Comparison of ENCODE assay signal across 11 cellular contexts in the genomic region with DNA sequence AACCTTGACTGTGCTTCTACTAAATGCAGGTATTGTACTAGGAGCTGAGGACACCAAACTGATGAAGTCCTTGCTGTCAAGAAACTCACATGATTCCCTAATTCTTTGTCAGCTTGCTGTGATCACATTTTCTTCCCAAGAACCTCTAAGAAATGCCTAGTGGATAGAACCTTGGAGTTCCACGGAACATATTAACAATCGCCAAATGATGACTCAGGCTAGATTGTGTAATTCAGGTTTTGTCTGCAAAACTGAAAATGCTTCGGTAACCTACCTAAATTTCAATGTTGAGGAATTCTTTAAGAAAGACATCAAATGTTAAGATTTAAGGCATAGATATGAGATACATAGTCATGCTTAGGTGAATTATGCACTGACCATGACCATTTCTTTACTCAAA. TPM values are rescaled to one million over a fixed set of nuclear protein-coding genes. Genes with fewer than 3 reads are reported as not detected.
DNase-seq lines count a peak whose midpoint lies in the region; ATAC-seq and TF ChIP-seq lines count a peak whose summit lies in the region.
"Had no signal": no experiment of that assay in that cellular context is flagged by ENCODE, and none has a peak within 500 bp of the region (broad histone marks: within the 10 kb centered on the region; RNA-seq: fewer than 3 reads in every experiment).

No MANE protein-coding gene starts in this region.

- H3K4me1 ChIP-seq in ACC112 (ENCODE audit: control insufficient read depth, insufficient read depth, low read length, unreplicated experiment) = peaks cover 35% of the 10 kb centered on the region
- peaks cover 28 to 44% of the 10 kb centered on the region in 2 experiments for H3K4me1 ChIP-seq in HCT116 (ENCODE audit: control insufficient read depth in 1 of 2, insufficient read depth in 2 of 2, low read length in 2 of 2)
- peaks cover 7 to 46% (median 35%) of the 10 kb centered on the region in 6 donors for H3K4me1 ChIP-seq in spleen

- H3K4me3 ChIP-seq in ACC112 (ENCODE audit: low read depth, low read length) = peak overlapping the region; percentile 82
- H3K4me3 ChIP-seq in HCT116 (replicated peaks in 1 of 2; ENCODE audit: low read depth in 1 of 2, low read length in 2 of 2) = no peak overlapping the region
- H3K4me3 ChIP-seq in spleen = no peak overlapping the region
- H3K4me3 ChIP-seq: thyroid gland had no signal

- H3K9me3 ChIP-seq in HCT116 (ENCODE audit: control insufficient read depth in 1 of 2, insufficient read depth in 1 of 2, low read depth in 1 of 2, low read length in 2 of 2) (no peaks in the 10 kb centered on the region), spleen (no peaks in the 10 kb centered on the region)
- H3K9me3 ChIP-seq: thyroid gland had no signal

- intact Hi-C loops in HCT116 (cut with micrococcal nuclease) = loop anchor here (10.0 kb wide), 3 partner anchors 119 to 701 kb away; a partner anchor contains a TSS
- intact Hi-C loops in spleen (cut with DNase I; ENCODE audit: low total_unique reads) = loop anchor here (10.0 kb wide), 1 partner anchor 71 kb away; no protein-coding TSS in a partner anchor

- no peak for TF ChIP-seq POLR2A in HCT116 (IDR thresholded peaks at IDR 0.05; ENCODE audit: borderline replicate concordance, extremely low read depth, insufficient read depth, insufficient read length)
- no peak for TF ChIP-seq POLR2A in spleen (IDR thresholded peaks at IDR 0.05)

- H3K4me2 ChIP-seq in HCT116 (ENCODE audit: low read length) = peak overlapping the region; percentile 90

- DNase-seq in HCT116 (ENCODE audit: low read depth, low spot score) (no peak), amniotic epithelial cell (ENCODE audit: low read depth) (peak; percentile 79), kidney glomerular epithelial cell (lab: John Stamatoyannopoulos, UW) (peak; percentile 66), GM10248 (ENCODE audit: extremely low spot score) (no peak), spleen (no peak), NAMALWA (ENCODE audit: low spot score) (no peak)
- DNase-seq in activated effector memory CD4-positive, alpha-beta T cell treated with Interleukin-2 at 50 U/mL for 16 hours = no peak
- DNase-seq: NCI-H1105 treated with DMSO at 0.1 percent for 48 hours; stimulated activated CD4-positive, alpha-beta T cell treated with anti-CD3 and anti-CD28 coated beads, Interleukin-12 subunit alpha, Interleukin-12 subunit beta, amount 100 ng/mL, for 4 hours; thyroid gland had no signal

- H3K9me2 ChIP-seq in HCT116 (ENCODE audit: insufficient read depth) = no peaks in the 10 kb centered on the region

- H3K27me3 ChIP-seq in ACC112 (ENCODE audit: insufficient read depth, low read length) (no peaks in the 10 kb centered on the region), HCT116 (ENCODE audit: insufficient read depth, low read length) (no peaks in the 10 kb centered on the region), spleen (replicated peaks in 1 of 7) (no peaks in the 10 kb centered on the region)
- H3K27me3 ChIP-seq: thyroid gland had no signal

- no peak for ATAC-seq in HCT116

- no peak for TF ChIP-seq CTCF in HCT116 (IDR thresholded peaks at IDR 0.05 in 2 of 3, conservative IDR thresholded peaks at IDR 0.05 in 1 of 3; ENCODE audit: borderline replicate concordance in 1 of 3, insufficient read depth in 1 of 3, low read depth in 2 of 3, low read length in 2 of 3)
- no peak for TF ChIP-seq CTCF in GM10248 (IDR thresholded peaks at IDR 0.05; ENCODE audit: control extremely low read depth, extremely low read depth, low read depth, missing control alignments)
- no peak for TF ChIP-seq CTCF in spleen (IDR thresholded peaks at IDR 0.05 in 8 of 11, conservative IDR thresholded peaks at IDR 0.05 in 3 of 11)

- no peak for TF ChIP-seq RAD21 in HCT116 (IDR thresholded peaks at IDR 0.05; ENCODE audit: low read depth)

- peaks cover 11% of the 10 kb centered on the region for H3K36me3 ChIP-seq in ACC112 (ENCODE audit: insufficient read depth, low read length)
- peaks cover 12% of the 10 kb centered on the region in 2 experiments for H3K36me3 ChIP-seq in HCT116 (ENCODE audit: control insufficient read depth in 1 of 2, insufficient read depth in 2 of 2, low read length in 2 of 2)
- peaks cover 0 to 13% (median 4%) of the 10 kb centered on the region in 6 donors for H3K36me3 ChIP-seq in spleen

- no peak overlapping the region for H2AFZ ChIP-seq in ACC112 (ENCODE audit: low read length, unreplicated experiment)
- H2AFZ ChIP-seq in HCT116 (ENCODE audit: low read depth, low read length, poor library complexity, severe bottlenecking) = peak overlapping the region; percentile 86

- 40 to 76% (median 67%) methylated on average over 3 of the region's 3 CpGs for WGBS in spleen, 5 donors

- RAD21 ChIA-PET in HCT116 (lab: Charles Lee; ENCODE audit: low non-redundant PET in 1 of 2, low total read pairs in 2 of 2, uncharacterized antibody in 2 of 2, unreplicated experiment in 2 of 2) = interaction anchor here (1.0 to 1.3 kb wide), 3 partner anchors 77 kb away, joined by 3 read pairs; no protein-coding TSS in a partner anchor

- BruUV-seq in HCT116 (replicated peaks; lab: Mats Ljungman, UMichigan) = no TSS peak

- CTCF ChIA-PET in HCT116 (lab: Charles Lee) (interaction anchor here (1.3 kb wide), 1 partner anchor 77 kb away, joined by 4 read pairs; no protein-coding TSS in a partner anchor), GM10248 (lab: Yijun Ruan, JAX) (interaction anchor here (1.2 to 3.0 kb wide), 8 partner anchors 9 to 437 kb away, joined by 3 to 15 read pairs (median 5); no protein-coding TSS in a partner anchor)

- no peak overlapping the region for H3K9ac ChIP-seq in HCT116 (ENCODE audit: low read length)

- peak overlapping the region; percentile 85 for H3K27ac ChIP-seq in ACC112 (ENCODE audit: low read depth, low read length)
- no peak overlapping the region for H3K27ac ChIP-seq in HCT116 (ENCODE audit: low read depth, low read length)
- H3K27ac ChIP-seq in spleen = peak overlapping the region in 1 of 8 donors; percentile 94

- POLR2A ChIA-PET in HCT116 (lab: Charles Lee) (interaction anchor here (1.6 to 6.3 kb wide), 4 partner anchors 9 to 146 kb away, joined by 3 to 50 read pairs (median 9); no protein-coding TSS in a partner anchor), GM10248 (lab: Yijun Ruan, JAX) (interaction anchor here (2.5 kb wide), 1 partner anchor 77 kb away, joined by 19 read pairs; no protein-coding TSS in a partner anchor)

- H4K20me1 ChIP-seq in HCT116 (ENCODE audit: insufficient read depth) = peaks cover 4% of the 10 kb centered on the region; the same call in 1 of the 2 replicates

- H3K79me2 ChIP-seq in ACC112 (ENCODE audit: control insufficient read depth, insufficient read depth, low read length, unreplicated experiment) (peaks cover 20% of the 10 kb centered on the region), HCT116 (ENCODE audit: insufficient read depth, low read length) (peaks cover 31% of the 10 kb centered on the region)

TF ChIP-seq in HCT116, 20 proteins besides CTCF, POLR2A, EP300 and RAD21:
- TF ChIP-seq SIN3A (IDR thresholded peaks at IDR 0.05; ENCODE audit: low read depth) (no peak), CBX3 (IDR thresholded peaks at IDR 0.05; ENCODE audit: low read depth) (peak; percentile 48; the same call in 1 of the 2 replicates), FOSL1 (IDR thresholded peaks at IDR 0.05; ENCODE audit: low read depth) (peak; percentile 78), SP1 (IDR thresholded peaks at IDR 0.05; ENCODE audit: low read depth) (peak; percentile 60; the same call in 1 of the 2 replicates), YY1 (IDR thresholded peaks at IDR 0.05; ENCODE audit: extremely low read depth, insufficient replicate concordance, low read depth, low read length) (no peak), CEBPB (IDR thresholded peaks at IDR 0.05; ENCODE audit: low read depth) (peak; percentile 97), JUND (IDR thresholded peaks at IDR 0.05) (peak; percentile 78), EZH2 (IDR thresholded peaks at IDR 0.05) (no peak)
- TF ChIP-seq, protein P1, sequence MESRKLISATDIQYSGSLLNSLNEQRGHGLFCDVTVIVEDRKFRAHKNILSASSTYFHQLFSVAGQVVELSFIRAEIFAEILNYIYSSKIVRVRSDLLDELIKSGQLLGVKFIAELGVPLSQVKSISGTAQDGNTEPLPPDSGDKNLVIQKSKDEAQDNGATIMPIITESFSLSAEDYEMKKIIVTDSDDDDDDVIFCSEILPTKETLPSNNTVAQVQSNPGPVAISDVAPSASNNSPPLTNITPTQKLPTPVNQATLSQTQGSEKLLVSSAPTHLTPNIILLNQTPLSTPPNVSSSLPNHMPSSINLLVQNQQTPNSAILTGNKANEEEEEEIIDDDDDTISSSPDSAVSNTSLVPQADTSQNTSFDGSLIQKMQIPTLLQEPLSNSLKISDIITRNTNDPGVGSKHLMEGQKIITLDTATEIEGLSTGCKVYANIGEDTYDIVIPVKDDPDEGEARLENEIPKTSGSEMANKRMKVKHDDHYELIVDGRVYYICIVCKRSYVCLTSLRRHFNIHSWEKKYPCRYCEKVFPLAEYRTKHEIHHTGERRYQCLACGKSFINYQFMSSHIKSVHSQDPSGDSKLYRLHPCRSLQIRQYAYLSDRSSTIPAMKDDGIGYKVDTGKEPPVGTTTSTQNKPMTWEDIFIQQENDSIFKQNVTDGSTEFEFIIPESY (IDR thresholded peaks at IDR 0.05; ENCODE audit: extremely low read depth, insufficient replicate concordance, low read length) = no peak
- TF ChIP-seq, protein P2, sequence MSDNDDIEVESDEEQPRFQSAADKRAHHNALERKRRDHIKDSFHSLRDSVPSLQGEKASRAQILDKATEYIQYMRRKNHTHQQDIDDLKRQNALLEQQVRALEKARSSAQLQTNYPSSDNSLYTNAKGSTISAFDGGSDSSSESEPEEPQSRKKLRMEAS (IDR thresholded peaks at IDR 0.05) = no peak
- TF ChIP-seq, protein P3, sequence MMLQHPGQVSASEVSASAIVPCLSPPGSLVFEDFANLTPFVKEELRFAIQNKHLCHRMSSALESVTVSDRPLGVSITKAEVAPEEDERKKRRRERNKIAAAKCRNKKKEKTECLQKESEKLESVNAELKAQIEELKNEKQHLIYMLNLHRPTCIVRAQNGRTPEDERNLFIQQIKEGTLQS (IDR thresholded peaks at IDR 0.05) = peak; percentile 52; the same call in 1 of the 2 replicates

RNA-seq across cellular contexts. Expression of a gene that starts 1.7 kb away (rescaled TPM):
- total RNA-seq in HCT116 (2021; ENCODE audit: unreplicated experiment) = 105 TPM
- 158 and 173 TPM in 2 replicates for polyA plus RNA-seq in HCT116 (2012)
- 10 to 100 TPM; 19.7 to 63.7 (median 31.7) TPM for total RNA-seq in spleen
- 10 to 100 TPM; 17.5 to 19.9 (median 18.9) TPM for polyA plus RNA-seq in spleen

Comparison
In these comparisons a context has a peak if more than half of its experiments do, and no peak if none do; other contexts are left out.
1. DNase-seq: peak in amniotic epithelial cell (single experiment) and kidney glomerular epithelial cell (single experiment); none in HCT116 (single experiment), activated effector memory CD4-positive, alpha-beta T cell treated with Interleukin-2 at 50 U/mL for 16 hours (single experiment), GM10248 (single experiment), spleen (single experiment) and NAMALWA (single experiment).